In the genomic region with DNA sequence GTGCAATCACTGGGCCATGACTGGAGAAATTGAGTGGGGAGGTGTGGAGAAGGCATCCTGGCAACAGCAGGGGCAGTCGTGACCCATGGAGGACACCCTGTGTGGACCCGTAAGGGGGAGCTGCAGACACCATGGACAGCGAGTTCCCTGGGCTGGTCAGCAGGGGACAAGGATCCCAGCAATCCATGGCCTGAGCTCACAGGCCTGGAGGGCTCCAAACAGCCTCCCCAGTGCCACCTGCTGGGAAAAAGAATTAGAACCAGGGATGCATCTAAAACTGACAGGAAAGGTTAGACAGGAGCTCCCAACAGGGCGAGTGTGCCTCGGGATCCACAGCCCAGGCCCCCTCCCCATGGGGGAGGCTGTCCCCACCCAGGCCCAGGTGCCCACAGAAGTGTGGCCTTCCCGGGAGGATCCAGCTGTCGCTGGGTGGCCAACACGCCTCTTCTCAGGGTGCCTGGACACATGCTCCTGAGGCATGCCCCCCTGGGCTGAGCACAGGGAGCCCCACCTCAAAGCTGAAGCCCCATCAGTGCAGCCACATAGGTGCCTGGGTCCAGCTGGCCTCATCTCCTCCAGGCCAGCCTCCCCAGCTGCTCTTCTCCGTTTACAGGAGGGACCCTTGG, we compare ENCODE assay signal across 9 cellular contexts. TPM values are rescaled to one million over a fixed set of nuclear protein-coding genes. Genes with fewer than 3 reads are reported as not detected.
A peak's percentile ranks its signal among the peaks of the same experiment; 100 is the strongest.
DNase-seq lines count a peak whose midpoint lies in the region; ATAC-seq and TF ChIP-seq lines count a peak whose summit lies in the region.
"Had no signal": no experiment of that assay in that cellular context is flagged by ENCODE, and none has a peak within 500 bp of the region (broad histone marks: within the 10 kb centered on the region; RNA-seq: fewer than 3 reads in every experiment).

No MANE protein-coding gene starts in this region.

- DNase-seq in AG08396 (ENCODE audit: low spot score): peak; percentile 90
- DNase-seq in GM12865 (ENCODE audit: low read depth): peak; percentile 32
- DNase-seq in NCI-H460 (ENCODE audit: extremely low read depth, low read depth): peak; percentile 77
- DNase-seq in T47D (ENCODE audit: low read depth in 1 of 2, low spot score in 1 of 2): peak; percentile 78 to 82
- peak; percentile 70 for DNase-seq in kidney tubule cell (ENCODE audit: low spot score)
- no peak for DNase-seq in thoracic aorta (ENCODE audit: low spot score)

- no peak overlapping the region for H3K27ac ChIP-seq in thoracic aorta

- in situ Hi-C loops in T47D (cut with HindIII; ENCODE audit: low pct_unique_long_range_greater_than_20kb, low sequenced_read_pairs): no loop called here

- TF ChIP-seq CTCF in GM12865 (IDR thresholded peaks at IDR 0.05; ENCODE audit: insufficient read depth, low read depth, low read length, missing control alignments): peak; percentile 43
- peak; percentile 41 for TF ChIP-seq CTCF in thoracic aorta (IDR thresholded peaks at IDR 0.05)

- no peaks in the 10 kb centered on the region for H3K9me3 ChIP-seq in thoracic aorta

- H3K27me3 ChIP-seq in thoracic aorta (replicated peaks; ENCODE audit: insufficient read depth): no peaks in the 10 kb centered on the region

- peaks cover 0 to 9% of the 10 kb centered on the region in 2 donors for H3K4me1 ChIP-seq in thoracic aorta (ENCODE audit: control insufficient read depth in 1 of 2, low read depth in 2 of 2)

- no peaks in the 10 kb centered on the region for H3K36me3 ChIP-seq in thoracic aorta

- ATAC-seq in thoracic aorta (ENCODE audit: insufficient number of reproducible peaks, low FRiP score, low read depth) (no peak), GM18909 (IDR thresholded peaks at IDR 0.05; ENCODE audit: poor library complexity, unreplicated experiment) (no peak), HG03469 (IDR thresholded peaks at IDR 0.05; ENCODE audit: unreplicated experiment) (no peak)

- H3K4me3 ChIP-seq in GM12865 (ENCODE audit: low read depth, low read length) (no peak overlapping the region), thoracic aorta (no peak overlapping the region)

RNA-seq across cellular contexts. Expression of a gene that starts 20.5 kb away (rescaled TPM):
- total RNA-seq in NCI-H460 (2014; rRNA removed; shearing (Covaris generic)): 0.37 and 0.63 TPM in 2 replicates
- polyA plus RNA-seq in NCI-H460 (2014; cell fraction: nucleus; rRNA removed): 0.01 and 0.40 TPM in 2 replicates
- under 1 TPM in 1 of 2 donors, not detected in 1; 0.92 TPM for total RNA-seq in thoracic aorta
- polyA plus RNA-seq: immature natural killer cell had no signal

RNA-seq across cellular contexts. Expression of a gene that starts 28.1 kb away (rescaled TPM):
- total RNA-seq in NCI-H460 (2014; rRNA removed; shearing (Covaris generic)): not detected in 2 replicates
- not detected in 2 replicates for polyA plus RNA-seq in NCI-H460 (2014; cell fraction: nucleus; rRNA removed)
- total RNA-seq in thoracic aorta: not detected
- polyA plus RNA-seq: immature natural killer cell had no signal

RNA-seq across cellular contexts. Expression of a gene that starts 55.4 kb away (rescaled TPM):
- not detected in 2 replicates for total RNA-seq in NCI-H460 (2014; rRNA removed; shearing (Covaris generic))
- polyA plus RNA-seq in NCI-H460 (2014; cell fraction: nucleus; rRNA removed): not detected in 2 replicates
- total RNA-seq in thoracic aorta: not detected
- polyA plus RNA-seq: immature natural killer cell had no signal
